In genomic region chr17:40598021-40598927, GRCh38 we compare ENCODE assay signal across 10 cellular contexts. TPM values are rescaled to one million over a fixed set of nuclear protein-coding genes. Genes with fewer than 3 reads are reported as not detected.
A peak's percentile ranks its signal among the peaks of the same experiment; 100 is the strongest.
DNase-seq lines count a peak whose midpoint lies in the region; ATAC-seq and TF ChIP-seq lines count a peak whose summit lies in the region.
"Had no signal": no experiment of that assay in that cellular context is flagged by ENCODE, and none has a peak within 500 bp of the region (broad histone marks: within the 10 kb centered on the region; RNA-seq: fewer than 3 reads in every experiment).

No MANE protein-coding gene starts in this region.

- no peak overlapping the region for H3K4ac ChIP-seq in trophoblast cell (ENCODE audit: low read depth, low read length)

- no peak overlapping the region for H3K18ac ChIP-seq in trophoblast cell (ENCODE audit: low read length)

- intact Hi-C loops in body of pancreas (cut with DNase I) = no loop called here

- H2AFZ ChIP-seq in trophoblast cell (ENCODE audit: insufficient read depth, low read length, poor library complexity) = no peak overlapping the region

- H3K27ac ChIP-seq in trophoblast cell (ENCODE audit: low read depth, low read length) = no peak overlapping the region
- H3K27ac ChIP-seq in thymus (ENCODE audit: low read depth) = peak overlapping the region; percentile 92
- no peak overlapping the region for H3K27ac ChIP-seq in body of pancreas
- H3K27ac ChIP-seq: epithelial cell of prostate had no signal

- no peak overlapping the region for H4K12ac ChIP-seq in trophoblast cell (ENCODE audit: low read depth, low read length)

- H3K9me3 ChIP-seq in trophoblast cell (ENCODE audit: insufficient read depth, low read depth, low read length) (no peaks in the 10 kb centered on the region), thymus (ENCODE audit: control insufficient read depth) (no peaks in the 10 kb centered on the region), body of pancreas (no peaks in the 10 kb centered on the region)

- no peaks in the 10 kb centered on the region for H3K36me3 ChIP-seq in trophoblast cell (ENCODE audit: control insufficient read depth in 1 of 2, insufficient read depth in 2 of 2, low read length in 2 of 2)
- no peaks in the 10 kb centered on the region for H3K36me3 ChIP-seq in thymus (ENCODE audit: control insufficient read depth, insufficient read depth)
- no peaks in the 10 kb centered on the region for H3K36me3 ChIP-seq in body of pancreas (replicated peaks in 1 of 2; ENCODE audit: insufficient read depth in 1 of 2, low read depth in 2 of 2)

- no peak for ATAC-seq in GM21737 (IDR thresholded peaks at IDR 0.05; ENCODE audit: unreplicated experiment)
- no peak for ATAC-seq in body of pancreas

- H4K91ac ChIP-seq in trophoblast cell (ENCODE audit: low read depth, low read length) = peak overlapping the region; percentile 56

- peaks cover 15% of the 10 kb centered on the region for H3K79me1 ChIP-seq in trophoblast cell (ENCODE audit: low read length)

- H3K23ac ChIP-seq in trophoblast cell (ENCODE audit: low read length) = no peak overlapping the region

- no peak overlapping the region for H4K8ac ChIP-seq in trophoblast cell (ENCODE audit: low read depth, low read length)

- H2AK5ac ChIP-seq in trophoblast cell (ENCODE audit: low read length) = no peak overlapping the region

- DNase-seq in T follicular helper cell (ENCODE audit: low read depth) (peak; percentile 23), trophoblast cell (no peak), NAMALWA (ENCODE audit: low spot score) (no peak), occipital lobe (lab: John Stamatoyannopoulos, UW) (no peak), body of pancreas (no peak)
- peak; percentile 24 for DNase-seq in activated effector memory CD4-positive, alpha-beta T cell treated with Interleukin-2 at 50 U/mL for 16 hours
- DNase-seq: NCI-H1694 treated with DMSO at 0.1 percent for 48 hours had no signal

- TF ChIP-seq POLR2A in body of pancreas (IDR thresholded peaks at IDR 0.05) = no peak

- H3K27me3 ChIP-seq in trophoblast cell (ENCODE audit: insufficient read depth, low read length) (no peaks in the 10 kb centered on the region), thymus (ENCODE audit: control insufficient read depth, insufficient read depth) (no peaks in the 10 kb centered on the region), body of pancreas (no peaks in the 10 kb centered on the region)

- no peak for TF ChIP-seq CTCF in body of pancreas (IDR thresholded peaks at IDR 0.05)

- no peak overlapping the region for H3K4me2 ChIP-seq in trophoblast cell (ENCODE audit: low read length)

- no peak overlapping the region for H3K9ac ChIP-seq in trophoblast cell (ENCODE audit: low read length)

- no peak overlapping the region for H2BK12ac ChIP-seq in trophoblast cell (ENCODE audit: low read length)

- no CpG with 5 or more reads among the region's 16 CpGs for WGBS in trophoblast cell (ENCODE audit: extremely low coverage, insufficient coverage, insufficient read length)
- WGBS in thymus = 88% methylated on average over 16 of the region's 16 CpGs
- 73 to 74% methylated on average over 16 of the region's 16 CpGs for WGBS in body of pancreas, 2 donors

- H3K14ac ChIP-seq in trophoblast cell (ENCODE audit: low read length) = no peak overlapping the region

- H3K4me1 ChIP-seq in trophoblast cell (ENCODE audit: control insufficient read depth in 1 of 2, insufficient read depth in 2 of 2, low read length in 2 of 2) (peaks cover 14 to 15% of the 10 kb centered on the region in 2 experiments), thymus (ENCODE audit: control insufficient read depth, insufficient read depth, low read length) (peaks cover 8% of the 10 kb centered on the region), body of pancreas (no peaks in the 10 kb centered on the region)

- H3K79me2 ChIP-seq in trophoblast cell (ENCODE audit: control insufficient read depth, insufficient read depth, low read length, poor library complexity) = no peaks in the 10 kb centered on the region

- no peak overlapping the region for H2BK5ac ChIP-seq in trophoblast cell (ENCODE audit: low read depth, low read length, poor library complexity)

- H2BK120ac ChIP-seq in trophoblast cell (ENCODE audit: insufficient read depth, low read length, poor library complexity) = peak overlapping the region; percentile 18

- H3K4me3 ChIP-seq in trophoblast cell (ENCODE audit: low read depth, low read length) (no peak overlapping the region), thymus (ENCODE audit: low read length) (no peak overlapping the region), body of pancreas (no peak overlapping the region)

RNA-seq across cellular contexts. Expression of gene CCR7, which starts 33.0 kb away (rescaled TPM):
- 217 and 236 TPM in 2 replicates for polyA plus RNA-seq in trophoblast cell (2013)
- polyA plus RNA-seq in thymus = 102 TPM
- total RNA-seq in occipital lobe (not detected), body of pancreas (under 1 TPM in 1 of 2 donors, not detected in 1; 0.26 TPM)

RNA-seq across cellular contexts. Expression of gene SMARCE1, which starts 49.3 kb away (rescaled TPM):
- polyA plus RNA-seq in trophoblast cell (2013) = 112 and 118 TPM in 2 replicates
- 109 TPM for polyA plus RNA-seq in thymus
- total RNA-seq in occipital lobe = 109 TPM
- 10 to 100 TPM; 48.0 to 50.8 TPM for total RNA-seq in body of pancreas

Comparison
In these comparisons a context has a peak if more than half of its experiments do, and no peak if none do; other contexts are left out.
1. DNase-seq: peak in T follicular helper cell (single experiment) and activated effector memory CD4-positive, alpha-beta T cell treated with Interleukin-2 at 50 U/mL for 16 hours (single experiment); none in trophoblast cell (0 of 2), NAMALWA (single experiment), occipital lobe (single experiment) and body of pancreas (0 of 4).